Comparison of ENCODE assay signal across 9 cellular contexts in genomic region chr1:65174585-65174984, GRCh38. TPM values are rescaled to one million over a fixed set of nuclear protein-coding genes. Genes with fewer than 3 reads are reported as not detected.
DNase-seq lines count a peak whose midpoint lies in the region; ATAC-seq and TF ChIP-seq lines count a peak whose summit lies in the region.
"Had no signal": no experiment of that assay in that cellular context is flagged by ENCODE, and none has a peak within 500 bp of the region (broad histone marks: within the 10 kb centered on the region; RNA-seq: fewer than 3 reads in every experiment).

No MANE protein-coding gene starts in this region.

- peak; percentile 73 for ATAC-seq in GM18870 (IDR thresholded peaks at IDR 0.05; ENCODE audit: unreplicated experiment)
- peak; percentile 95 for ATAC-seq in HG02981 (IDR thresholded peaks at IDR 0.05; ENCODE audit: unreplicated experiment)
- ATAC-seq in PC-3 = peak; percentile 68

- H3K9me3 ChIP-seq in PC-3 (ENCODE audit: low read length) = no peaks in the 10 kb centered on the region
- no peaks in the 10 kb centered on the region for H3K9me3 ChIP-seq in stomach
- H3K9me3 ChIP-seq in CD8-positive, alpha-beta memory T cell (ENCODE audit: low read length) = no peaks in the 10 kb centered on the region

- H3K4me3 ChIP-seq in PC-3 (ENCODE audit: low read length) (peak overlapping the region; percentile 6; the same call in 1 of the 2 replicates), fibroblast of villous mesenchyme (ENCODE audit: low read depth, low read length) (no peak overlapping the region), stomach (no peak overlapping the region)
- no peak overlapping the region for H3K4me3 ChIP-seq in CD8-positive, alpha-beta memory T cell (ENCODE audit: low read length)

- peak overlapping the region; percentile 73 for H3K4me2 ChIP-seq in PC-3 (ENCODE audit: low read length)

- intact Hi-C loops in PC-3 (cut with micrococcal nuclease) = no loop called here
- intact Hi-C loops in stomach (cut with DNase I; ENCODE audit: low total_unique reads) = no loop called here

- no peak for TF ChIP-seq EP300 in stomach (IDR thresholded peaks at IDR 0.05)

- POLR2A ChIA-PET in PC-3 (lab: Charles Lee; ENCODE audit: unreplicated experiment) = interaction anchor here (0.5 to 0.6 kb wide), 2 partner anchors 78 to 417 kb away, joined by 3 to 4 read pairs; no protein-coding TSS in a partner anchor
- POLR2A ChIA-PET in CD8-positive, alpha-beta memory T cell (lab: Charles Lee) = no interaction called here

- H3K27me3 ChIP-seq in PC-3 (ENCODE audit: low read length) (no peaks in the 10 kb centered on the region), stomach (no peaks in the 10 kb centered on the region)
- H3K27me3 ChIP-seq in CD8-positive, alpha-beta memory T cell (ENCODE audit: insufficient read depth, low read length, poor library complexity, severe bottlenecking) = no peaks in the 10 kb centered on the region

- peak overlapping the region; percentile 20; the same call in 1 of the 2 replicates for H3K9ac ChIP-seq in PC-3 (ENCODE audit: low read length)

- 12 to 28% (median 20%) methylated on average over 3 of the region's 3 CpGs for WGBS in stomach, 5 donors

- H3K27ac ChIP-seq in PC-3 (ENCODE audit: low read length) (peak overlapping the region; percentile 61), stomach (peak overlapping the region in 3 of 5 donors; percentile 43 to 61 (median 44))
- H3K27ac ChIP-seq in CD8-positive, alpha-beta memory T cell (ENCODE audit: low read depth, low read length) = no peak overlapping the region

- no peak overlapping the region for H2AFZ ChIP-seq in PC-3 (ENCODE audit: low read length)

- BruUV-seq in PC-3 (replicated peaks; lab: Mats Ljungman, UMichigan) = no TSS peak

- H3F3A ChIP-seq in PC-3 (ENCODE audit: low read length, unreplicated experiment) = no peaks in the 10 kb centered on the region

- H3K27me3 Mint-ChIP-seq in CD8-positive, alpha-beta memory T cell = peaks cover 8 to 23% of the 10 kb centered on the region in 2 donors

- no peaks in the 10 kb centered on the region for H3K36me3 Mint-ChIP-seq in CD8-positive, alpha-beta memory T cell
- H3K36me3 Mint-ChIP-seq: naive B cell had no signal

- H3K9me2 ChIP-seq in PC-3 (replicated peaks; ENCODE audit: low read length) = no peaks in the 10 kb centered on the region

- TF ChIP-seq POLR2A in stomach (IDR thresholded peaks at IDR 0.05) = no peak

- TF ChIP-seq CTCF in PC-3 (conservative IDR thresholded peaks at IDR 0.05; ENCODE audit: low read depth, low read length) (no peak), fibroblast of villous mesenchyme (IDR thresholded peaks at IDR 0.05; ENCODE audit: insufficient read depth, low read depth, low read length) (no peak), stomach (IDR thresholded peaks at IDR 0.05) (no peak)

- H3K4me3 Mint-ChIP-seq in CD8-positive, alpha-beta memory T cell = no peak overlapping the region
- H3K4me3 Mint-ChIP-seq: naive B cell had no signal

- peaks cover 69% of the 10 kb centered on the region for H3K4me1 ChIP-seq in PC-3 (ENCODE audit: insufficient read depth, low read length)
- peaks cover 28 to 87% (median 68%) of the 10 kb centered on the region in 4 donors for H3K4me1 ChIP-seq in stomach
- H3K4me1 ChIP-seq in CD8-positive, alpha-beta memory T cell (ENCODE audit: insufficient read depth, low read length) = no peaks in the 10 kb centered on the region

- H3K36me3 ChIP-seq in PC-3 (ENCODE audit: low read depth, low read length) = no peaks in the 10 kb centered on the region
- H3K36me3 ChIP-seq in stomach = no peaks in the 10 kb centered on the region
- H3K36me3 ChIP-seq in CD8-positive, alpha-beta memory T cell (ENCODE audit: insufficient read depth, low read length) = no peaks in the 10 kb centered on the region

- H4K20me1 ChIP-seq in PC-3 (ENCODE audit: low read length) = peaks cover 5% of the 10 kb centered on the region; the same call in 1 of the 2 replicates

- peaks cover 95% of the 10 kb centered on the region for H3K79me2 ChIP-seq in PC-3 (ENCODE audit: low read length)

- CTCF ChIA-PET in PC-3 (lab: Charles Lee) = no interaction called here
- CTCF ChIA-PET in CD8-positive, alpha-beta memory T cell (lab: Charles Lee) = no interaction called here

- no peaks in the 10 kb centered on the region for H3K9me3 Mint-ChIP-seq in CD8-positive, alpha-beta memory T cell
- H3K9me3 Mint-ChIP-seq: naive B cell had no signal

- H3K27ac Mint-ChIP-seq in CD8-positive, alpha-beta memory T cell = no peak overlapping the region

- DNase-seq in PC-3 (peak; percentile 95), fibroblast of villous mesenchyme (ENCODE audit: low read depth) (peak; percentile 89), stomach (peak; percentile 83), NCI-H187 (lab: John Stamatoyannopoulos, UW) (no peak)
- no peak for DNase-seq in CD8-positive, alpha-beta memory T cell
- DNase-seq in activated T-cell treated with anti-CD3 and anti-CD28 coated beads, Interleukin-2, amount 50 U/mL, for 1 hour = no peak
- DNase-seq: naive B cell had no signal

- H3K4me1 Mint-ChIP-seq in CD8-positive, alpha-beta memory T cell = no peaks in the 10 kb centered on the region
- H3K4me1 Mint-ChIP-seq: naive B cell had no signal

RNA-seq across cellular contexts. Expression of gene AK4, which starts 26.6 kb away (rescaled TPM):
- total RNA-seq in PC-3 (2014; rRNA removed) (70.4 and 98.9 TPM in 2 replicates), fibroblast of villous mesenchyme (0.86 and 0.97 TPM in 2 replicates), stomach (100 to 1,000 TPM in 2 of 5 donors, 10 to 100 TPM in 3; 26.8 to 108 (median 74.7) TPM)
- polyA plus RNA-seq in stomach = 10 to 100 TPM in 2 of 3 donors, 1 to 10 TPM in 1; 9.4 to 15.0 (median 11.1) TPM
- total RNA-seq in CD8-positive, alpha-beta memory T cell = 10 to 100 TPM; 29.9 to 32.2 TPM
- polyA plus RNA-seq in CD8-positive, alpha-beta memory T cell = 0.08 TPM

Comparison
In these comparisons a context has a peak if more than half of its experiments do, and no peak if none do; other contexts are left out.
1. DNase-seq: peak in PC-3 (single experiment), fibroblast of villous mesenchyme (single experiment) and stomach (single experiment); none in NCI-H187 (0 of 2), CD8-positive, alpha-beta memory T cell (0 of 5) and activated T-cell treated with anti-CD3 and anti-CD28 coated beads, Interleukin-2, amount 50 U/mL, for 1 hour (single experiment).
2. RNA of gene AK4, which starts 26.6 kb away (total RNA-seq): 70.4 to 98.9 TPM in PC-3, 26.8 to 108 TPM in stomach and 29.9 to 32.2 TPM in CD8-positive, alpha-beta memory T cell; 0.86 to 0.97 TPM in fibroblast of villous mesenchyme; every median in the first group is over 10 times any median in the second.
3. Peak in every context shown above with its lines, with median percentiles within 50 percentile points of each other: ATAC-seq.